ENCODE assay signal across 33 cellular contexts in genomic region chr15:27448234-27448633, GRCh38.
"Had no signal": no experiment of that assay in that cellular context is flagged by ENCODE, and none has a peak within 500 bp of the region (broad histone marks: within the 10 kb centered on the region; RNA-seq: fewer than 3 reads in every experiment).

No MANE protein-coding gene starts in this region.

- ATAC-seq: activated CD8-positive, alpha-beta T cell treated with anti-CD3 and anti-CD28 coated beads for 36 hours; activated naive CD8-positive, alpha-beta T cell treated with anti-CD3 and anti-CD28 coated beads, Interleukin-2, amount 50 U/mL, for 24 hours had no signal

- H3K4me1 Mint-ChIP-seq: activated B cell treated with CpG ODN at 0.5 μM for 24 hours; activated CD4-positive, alpha-beta T cell treated with anti-CD3 and anti-CD28 coated beads, Interleukin-2, amount 10 ng/mL, durations not matched to agents 24 days and 14 days; activated naive CD4-positive, alpha-beta T cell treated with anti-CD3 and anti-CD28 coated beads, Interleukin-2, amount 10 ng/mL, durations not matched to agents 7 days and 5 days; activated naive CD4-positive, alpha-beta T cell treated with anti-CD3 and anti-CD28 coated beads, Interleukin-2, amount 50 U/mL, for 24 hours; activated naive CD8-positive, alpha-beta T cell treated with anti-CD3 and anti-CD28 coated beads, Interleukin-2, amount 10 ng/mL, durations not matched to agents 7 days and 5 days; activated naive CD8-positive, alpha-beta T cell treated with anti-CD3 and anti-CD28 coated beads, Interleukin-2, amount 50 U/mL, for 24 hours had no signal

- H3K36me3 Mint-ChIP-seq: activated CD4-positive, alpha-beta memory T cell treated with anti-CD3 and anti-CD28 coated beads for 36 hours; activated naive CD4-positive, alpha-beta T cell treated with anti-CD3 and anti-CD28 coated beads, Interleukin-2, amount 10 ng/mL, durations not matched to agents 7 days and 5 days; activated naive CD4-positive, alpha-beta T cell treated with anti-CD3 and anti-CD28 coated beads, Interleukin-2, amount 50 U/mL, for 24 hours; activated naive CD8-positive, alpha-beta T cell; activated naive CD8-positive, alpha-beta T cell treated with anti-CD3 and anti-CD28 coated beads, Interleukin-2, amount 10 ng/mL, durations not matched to agents 7 days and 5 days; brain had no signal

- FAIRE-seq: TTC549 had no signal

- H3K27ac ChIP-seq: ascending aorta, VCaP had no signal

- H3K27me3 Mint-ChIP-seq: activated B cell treated with CpG ODN at 0.5 μM for 24 hours; activated CD4-positive, alpha-beta memory T cell treated with anti-CD3 and anti-CD28 coated beads for 36 hours; activated CD4-positive, alpha-beta T cell treated with anti-CD3 and anti-CD28 coated beads, Interleukin-2, amount 10 ng/mL, durations not matched to agents 24 days and 14 days; activated CD8-positive, alpha-beta T cell treated with anti-CD3 and anti-CD28 coated beads for 36 hours; activated naive CD4-positive, alpha-beta T cell treated with anti-CD3 and anti-CD28 coated beads, Interleukin-2, amount 10 ng/mL, durations not matched to agents 7 days and 5 days; activated naive CD4-positive, alpha-beta T cell treated with anti-CD3 and anti-CD28 coated beads, Interleukin-2, amount 50 U/mL, for 24 hours; activated naive CD8-positive, alpha-beta T cell treated with anti-CD3 and anti-CD28 coated beads, Interleukin-2, amount 10 ng/mL, durations not matched to agents 7 days and 5 days; activated naive CD8-positive, alpha-beta T cell treated with anti-CD3 and anti-CD28 coated beads, Interleukin-2, amount 50 U/mL, for 24 hours had no signal

- DNase-seq: activated B cell treated with CpG ODN at 0.5 μM for 24 hours; activated CD4-positive, alpha-beta memory T cell treated with anti-CD3 and anti-CD28 coated beads for 36 hours; activated CD4-positive, alpha-beta T cell treated with anti-CD3 and anti-CD28 coated beads for 4 hours; activated CD4-positive, alpha-beta T cell treated with anti-CD3 and anti-CD28 coated beads, Interleukin-2, amount 10 ng/mL, durations not matched to agents 24 days and 14 days; activated CD4-positive, alpha-beta T cell treated with anti-CD3 and anti-CD28 coated beads, Interleukin-2, amount 50 U/mL, for 1 hour; activated CD4-positive, alpha-beta T cell treated with anti-CD3 and anti-CD28 coated beads, Interleukin-2, amount 50 U/mL, for 4 hours; activated CD4-positive, CD25-positive, alpha-beta regulatory T cell treated with anti-CD3 and anti-CD28 coated beads, Interleukin-2, amount 50 U/mL, for 72 hours; activated CD8-positive, alpha-beta memory T cell treated with anti-CD3 and anti-CD28 coated beads, Interleukin-2, amount 50 U/mL, for 4 hours; activated CD8-positive, alpha-beta T cell treated with anti-CD3 and anti-CD28 coated beads for 36 hours; activated effector memory CD4-positive, alpha-beta T cell treated with Interleukin-2 at 50 U/mL for 16 hours; activated gamma-delta T cell; activated naive CD4-positive, alpha-beta T cell treated with anti-CD3 and anti-CD28 coated beads, Interleukin-2, amount 10 ng/mL, durations not matched to agents 7 days and 5 days; activated naive CD4-positive, alpha-beta T cell treated with Interleukin-2 at 50 U/mL for 16 hours; activated naive CD8-positive, alpha-beta T cell treated with anti-CD3 and anti-CD28 coated beads, Interleukin-2, amount 10 ng/mL, durations not matched to agents 7 days and 5 days; activated naive CD8-positive, alpha-beta T cell treated with anti-CD3 and anti-CD28 coated beads, Interleukin-2, amount 50 U/mL, for 24 hours; activated T-cell treated with anti-CD3 and anti-CD28 coated beads for 4 hours; activated T-cell treated with anti-CD3 and anti-CD28 coated beads, Interleukin-2, amount 50 U/mL, for 1 hour; activated T-cell treated with anti-CD3 and anti-CD28 coated beads, Interleukin-2, amount 50 U/mL, for 48 hours; amygdala; anterior cingulate cortex; central memory CD4-positive, alpha-beta T cell; SW 1271; T-helper 1 cell; T-helper 2 cell; T-helper 9 cell had no signal

- H3K4me3 Mint-ChIP-seq: activated B cell treated with CpG ODN at 0.5 μM for 24 hours; activated CD4-positive, alpha-beta memory T cell treated with anti-CD3 and anti-CD28 coated beads for 36 hours; activated CD4-positive, alpha-beta T cell treated with anti-CD3 and anti-CD28 coated beads, Interleukin-2, amount 10 ng/mL, durations not matched to agents 24 days and 14 days; activated CD8-positive, alpha-beta T cell treated with anti-CD3 and anti-CD28 coated beads for 36 hours; activated naive CD4-positive, alpha-beta T cell treated with anti-CD3 and anti-CD28 coated beads, Interleukin-2, amount 10 ng/mL, durations not matched to agents 7 days and 5 days; activated naive CD4-positive, alpha-beta T cell treated with anti-CD3 and anti-CD28 coated beads, Interleukin-2, amount 50 U/mL, for 24 hours; activated naive CD8-positive, alpha-beta T cell; activated naive CD8-positive, alpha-beta T cell treated with anti-CD3 and anti-CD28 coated beads, Interleukin-2, amount 10 ng/mL, durations not matched to agents 7 days and 5 days; activated naive CD8-positive, alpha-beta T cell treated with anti-CD3 and anti-CD28 coated beads, Interleukin-2, amount 50 U/mL, for 24 hours; brain; T-helper 1 cell treated with Interleukin-12 subunit alpha and Interleukin-12 subunit beta and Interleukin-4 antibody, amounts not matched to agents 30 μg/mL and 1 μg/mL, for 36 hours; T-helper 2 cell treated with Interferon-gamma antibody and Interleukin-4, amounts not matched to agents 5 μg/mL and 100 μg/mL, for 36 hours had no signal

- H3K4me1 ChIP-seq: ascending aorta had no signal

- H3K27me3 ChIP-seq: ascending aorta had no signal

- H3K4me3 ChIP-seq: ascending aorta had no signal

- H3K9me3 ChIP-seq: ascending aorta had no signal

- H3K36me3 ChIP-seq: ascending aorta had no signal
